ENCODE assay signal across 1 cellular context in the genomic region with DNA sequence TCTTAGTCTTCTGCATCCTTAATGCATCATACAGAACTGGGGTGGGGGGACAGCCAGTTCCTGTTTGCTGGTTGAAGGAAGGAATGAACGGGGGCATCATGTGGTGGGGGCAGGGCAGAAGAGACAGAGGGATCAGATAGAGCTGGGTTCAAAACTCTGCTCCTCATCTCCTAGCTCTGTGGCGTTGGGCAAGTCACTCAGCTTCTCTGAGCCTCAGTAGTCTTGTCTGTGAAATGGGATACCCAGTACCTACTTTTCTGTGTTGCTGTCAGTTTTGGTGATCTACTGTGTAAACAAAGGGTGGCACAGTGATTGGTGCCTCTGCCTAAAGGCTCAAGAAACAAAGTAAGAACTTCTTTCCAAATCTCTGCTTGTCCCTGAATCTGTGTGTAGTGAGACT.
TF ChIP-seq lines count a peak whose summit lies in the region.

No MANE protein-coding gene starts in this region.

TF ChIP-seq in HepG2, 621 proteins besides CTCF, POLR2A, EP300 and RAD21 (continued from another document):
- TF ChIP-seq, protein P1, sequence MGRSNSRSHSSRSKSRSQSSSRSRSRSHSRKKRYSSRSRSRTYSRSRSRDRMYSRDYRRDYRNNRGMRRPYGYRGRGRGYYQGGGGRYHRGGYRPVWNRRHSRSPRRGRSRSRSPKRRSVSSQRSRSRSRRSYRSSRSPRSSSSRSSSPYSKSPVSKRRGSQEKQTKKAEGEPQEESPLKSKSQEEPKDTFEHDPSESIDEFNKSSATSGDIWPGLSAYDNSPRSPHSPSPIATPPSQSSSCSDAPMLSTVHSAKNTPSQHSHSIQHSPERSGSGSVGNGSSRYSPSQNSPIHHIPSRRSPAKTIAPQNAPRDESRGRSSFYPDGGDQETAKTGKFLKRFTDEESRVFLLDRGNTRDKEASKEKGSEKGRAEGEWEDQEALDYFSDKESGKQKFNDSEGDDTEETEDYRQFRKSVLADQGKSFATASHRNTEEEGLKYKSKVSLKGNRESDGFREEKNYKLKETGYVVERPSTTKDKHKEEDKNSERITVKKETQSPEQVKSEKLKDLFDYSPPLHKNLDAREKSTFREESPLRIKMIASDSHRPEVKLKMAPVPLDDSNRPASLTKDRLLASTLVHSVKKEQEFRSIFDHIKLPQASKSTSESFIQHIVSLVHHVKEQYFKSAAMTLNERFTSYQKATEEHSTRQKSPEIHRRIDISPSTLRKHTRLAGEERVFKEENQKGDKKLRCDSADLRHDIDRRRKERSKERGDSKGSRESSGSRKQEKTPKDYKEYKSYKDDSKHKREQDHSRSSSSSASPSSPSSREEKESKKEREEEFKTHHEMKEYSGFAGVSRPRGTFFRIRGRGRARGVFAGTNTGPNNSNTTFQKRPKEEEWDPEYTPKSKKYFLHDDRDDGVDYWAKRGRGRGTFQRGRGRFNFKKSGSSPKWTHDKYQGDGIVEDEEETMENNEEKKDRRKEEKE (IDR thresholded peaks at IDR 0.05) = no peak
- TF ChIP-seq, protein P2, sequence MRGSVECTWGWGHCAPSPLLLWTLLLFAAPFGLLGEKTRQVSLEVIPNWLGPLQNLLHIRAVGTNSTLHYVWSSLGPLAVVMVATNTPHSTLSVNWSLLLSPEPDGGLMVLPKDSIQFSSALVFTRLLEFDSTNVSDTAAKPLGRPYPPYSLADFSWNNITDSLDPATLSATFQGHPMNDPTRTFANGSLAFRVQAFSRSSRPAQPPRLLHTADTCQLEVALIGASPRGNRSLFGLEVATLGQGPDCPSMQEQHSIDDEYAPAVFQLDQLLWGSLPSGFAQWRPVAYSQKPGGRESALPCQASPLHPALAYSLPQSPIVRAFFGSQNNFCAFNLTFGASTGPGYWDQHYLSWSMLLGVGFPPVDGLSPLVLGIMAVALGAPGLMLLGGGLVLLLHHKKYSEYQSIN (CRISPR knock-in tag; IDR thresholded peaks at IDR 0.05; ENCODE audit: borderline replicate concordance) = no peak
- no peak for TF ChIP-seq KDM2A (CRISPR knock-in tag; IDR thresholded peaks at IDR 0.05; ENCODE audit: borderline replicate concordance, low read depth)
- no peak for TF ChIP-seq TEAD3 (CRISPR knock-in tag; optimal IDR thresholded peaks at IDR 0.05; ENCODE audit: borderline replicate concordance)
- peak; percentile 94 for TF ChIP-seq ZMYM3 (CRISPR knock-in tag; IDR thresholded peaks at IDR 0.05)
- TF ChIP-seq KLF15 (CRISPR knock-in tag; IDR thresholded peaks at IDR 0.05; ENCODE audit: borderline replicate concordance) = no peak
- no peak for TF ChIP-seq ZBTB4 (CRISPR knock-in tag; IDR thresholded peaks at IDR 0.05; ENCODE audit: borderline replicate concordance)
- TF ChIP-seq THAP11 (CRISPR knock-in tag; IDR thresholded peaks at IDR 0.05) = 0 out of 2 replicates have a peak, but pooled peaks have one; percentile 8
- no peak for TF ChIP-seq RFXANK (CRISPR knock-in tag; IDR thresholded peaks at IDR 0.05)
- no peak for TF ChIP-seq KAT8 (CRISPR knock-in tag; IDR thresholded peaks at IDR 0.05)
- TF ChIP-seq HES4 (CRISPR knock-in tag; IDR thresholded peaks at IDR 0.05; ENCODE audit: borderline replicate concordance) = no peak
- no peak for TF ChIP-seq ZBTB39 (CRISPR knock-in tag; IDR thresholded peaks at IDR 0.05)
- TF ChIP-seq EZH2 (conservative IDR thresholded peaks at IDR 0.05; ENCODE audit: low read depth, low read length) = no peak
- TF ChIP-seq, protein P3, sequence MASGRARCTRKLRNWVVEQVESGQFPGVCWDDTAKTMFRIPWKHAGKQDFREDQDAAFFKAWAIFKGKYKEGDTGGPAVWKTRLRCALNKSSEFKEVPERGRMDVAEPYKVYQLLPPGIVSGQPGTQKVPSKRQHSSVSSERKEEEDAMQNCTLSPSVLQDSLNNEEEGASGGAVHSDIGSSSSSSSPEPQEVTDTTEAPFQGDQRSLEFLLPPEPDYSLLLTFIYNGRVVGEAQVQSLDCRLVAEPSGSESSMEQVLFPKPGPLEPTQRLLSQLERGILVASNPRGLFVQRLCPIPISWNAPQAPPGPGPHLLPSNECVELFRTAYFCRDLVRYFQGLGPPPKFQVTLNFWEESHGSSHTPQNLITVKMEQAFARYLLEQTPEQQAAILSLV (CRISPR knock-in tag; IDR thresholded peaks at IDR 0.05; ENCODE audit: borderline replicate concordance) = no peak
- TF ChIP-seq ZNF691 (CRISPR knock-in tag; IDR thresholded peaks at IDR 0.05; ENCODE audit: borderline replicate concordance, low read depth) = no peak
- TF ChIP-seq ZNF878 (CRISPR knock-in tag; IDR thresholded peaks at IDR 0.05) = no peak
- TF ChIP-seq ZNF704 (CRISPR knock-in tag; IDR thresholded peaks at IDR 0.05; ENCODE audit: borderline replicate concordance) = no peak
- 0 out of 2 replicates have a peak, but pooled peaks have one; percentile 15 for TF ChIP-seq ZNF761 (CRISPR knock-in tag; conservative IDR thresholded peaks at IDR 0.05)
- no peak for TF ChIP-seq ZNF468 (CRISPR knock-in tag; IDR thresholded peaks at IDR 0.05)
- no peak for TF ChIP-seq ONECUT2 (CRISPR knock-in tag; IDR thresholded peaks at IDR 0.05)
- no peak for TF ChIP-seq ZFP91 (CRISPR knock-in tag; IDR thresholded peaks at IDR 0.05; ENCODE audit: borderline replicate concordance)
- TF ChIP-seq REXO4 (CRISPR knock-in tag; IDR thresholded peaks at IDR 0.05; ENCODE audit: borderline replicate concordance) = no peak
- TF ChIP-seq, protein P4, sequence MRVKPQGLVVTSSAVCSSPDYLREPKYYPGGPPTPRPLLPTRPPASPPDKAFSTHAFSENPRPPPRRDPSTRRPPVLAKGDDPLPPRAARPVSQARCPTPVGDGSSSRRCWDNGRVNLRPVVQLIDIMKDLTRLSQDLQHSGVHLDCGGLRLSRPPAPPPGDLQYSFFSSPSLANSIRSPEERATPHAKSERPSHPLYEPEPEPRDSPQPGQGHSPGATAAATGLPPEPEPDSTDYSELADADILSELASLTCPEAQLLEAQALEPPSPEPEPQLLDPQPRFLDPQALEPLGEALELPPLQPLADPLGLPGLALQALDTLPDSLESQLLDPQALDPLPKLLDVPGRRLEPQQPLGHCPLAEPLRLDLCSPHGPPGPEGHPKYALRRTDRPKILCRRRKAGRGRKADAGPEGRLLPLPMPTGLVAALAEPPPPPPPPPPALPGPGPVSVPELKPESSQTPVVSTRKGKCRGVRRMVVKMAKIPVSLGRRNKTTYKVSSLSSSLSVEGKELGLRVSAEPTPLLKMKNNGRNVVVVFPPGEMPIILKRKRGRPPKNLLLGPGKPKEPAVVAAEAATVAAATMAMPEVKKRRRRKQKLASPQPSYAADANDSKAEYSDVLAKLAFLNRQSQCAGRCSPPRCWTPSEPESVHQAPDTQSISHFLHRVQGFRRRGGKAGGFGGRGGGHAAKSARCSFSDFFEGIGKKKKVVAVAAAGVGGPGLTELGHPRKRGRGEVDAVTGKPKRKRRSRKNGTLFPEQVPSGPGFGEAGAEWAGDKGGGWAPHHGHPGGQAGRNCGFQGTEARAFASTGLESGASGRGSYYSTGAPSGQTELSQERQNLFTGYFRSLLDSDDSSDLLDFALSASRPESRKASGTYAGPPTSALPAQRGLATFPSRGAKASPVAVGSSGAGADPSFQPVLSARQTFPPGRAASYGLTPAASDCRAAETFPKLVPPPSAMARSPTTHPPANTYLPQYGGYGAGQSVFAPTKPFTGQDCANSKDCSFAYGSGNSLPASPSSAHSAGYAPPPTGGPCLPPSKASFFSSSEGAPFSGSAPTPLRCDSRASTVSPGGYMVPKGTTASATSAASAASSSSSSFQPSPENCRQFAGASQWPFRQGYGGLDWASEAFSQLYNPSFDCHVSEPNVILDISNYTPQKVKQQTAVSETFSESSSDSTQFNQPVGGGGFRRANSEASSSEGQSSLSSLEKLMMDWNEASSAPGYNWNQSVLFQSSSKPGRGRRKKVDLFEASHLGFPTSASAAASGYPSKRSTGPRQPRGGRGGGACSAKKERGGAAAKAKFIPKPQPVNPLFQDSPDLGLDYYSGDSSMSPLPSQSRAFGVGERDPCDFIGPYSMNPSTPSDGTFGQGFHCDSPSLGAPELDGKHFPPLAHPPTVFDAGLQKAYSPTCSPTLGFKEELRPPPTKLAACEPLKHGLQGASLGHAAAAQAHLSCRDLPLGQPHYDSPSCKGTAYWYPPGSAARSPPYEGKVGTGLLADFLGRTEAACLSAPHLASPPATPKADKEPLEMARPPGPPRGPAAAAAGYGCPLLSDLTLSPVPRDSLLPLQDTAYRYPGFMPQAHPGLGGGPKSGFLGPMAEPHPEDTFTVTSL (CRISPR knock-in tag; IDR thresholded peaks at IDR 0.05; ENCODE audit: borderline replicate concordance) = no peak
- no peak for TF ChIP-seq NFE2L2 (IDR thresholded peaks at IDR 0.05; ENCODE audit: low read length)
